ENCODE assay signal across 8 cellular contexts in genomic region chr10:79488303-79488702, GRCh38.
DNase-seq lines count a peak whose midpoint lies in the region; ATAC-seq, FAIRE-seq and TF ChIP-seq lines count a peak whose summit lies in the region.

No MANE protein-coding gene starts in this region.

- ATAC-seq in GM19467 (IDR thresholded peaks at IDR 0.05; ENCODE audit: unreplicated experiment) = no peak
- ATAC-seq in HG03469 (IDR thresholded peaks at IDR 0.05; ENCODE audit: unreplicated experiment) = no peak
- ATAC-seq in GM19351 (IDR thresholded peaks at IDR 0.05; ENCODE audit: unreplicated experiment) = no peak

- DNase-seq in AG08395 (ENCODE audit: low spot score) (peak; percentile 97), RCC 7860 (ENCODE audit: low spot score) (peak; percentile 83), fibroblast of pulmonary artery (ENCODE audit: low read depth) (peak; percentile 94)
- no peak for DNase-seq in T-helper 2 cell treated with Interferon-gamma antibody and Interleukin-4, amounts not matched to agents 5 μg/mL and 100 μg/mL, for 36 hours (ENCODE audit: low spot score)

- peaks cover 6% of the 10 kb centered on the region for H3K27me3 Mint-ChIP-seq in nephron (ENCODE audit: low read depth)
- H3K27me3 Mint-ChIP-seq in T-helper 2 cell treated with Interferon-gamma antibody and Interleukin-4, amounts not matched to agents 5 μg/mL and 100 μg/mL, for 36 hours (ENCODE audit: low read depth) = peaks cover 2% of the 10 kb centered on the region

- no peaks in the 10 kb centered on the region for H3K36me3 Mint-ChIP-seq in nephron (ENCODE audit: low read depth)
- no peaks in the 10 kb centered on the region for H3K36me3 Mint-ChIP-seq in T-helper 2 cell treated with Interferon-gamma antibody and Interleukin-4, amounts not matched to agents 5 μg/mL and 100 μg/mL, for 36 hours (ENCODE audit: low read depth)

- peak overlapping the region in 1 of 3 experiments; percentile 25 for H3K4me3 Mint-ChIP-seq in nephron
- no peak overlapping the region for H3K4me3 Mint-ChIP-seq in T-helper 2 cell treated with Interferon-gamma antibody and Interleukin-4, amounts not matched to agents 5 μg/mL and 100 μg/mL, for 36 hours

- peak; percentile 90 for FAIRE-seq in RCC 7860 (lab: Jason Lieb, UNC)

- peak overlapping the region; percentile 72 to 92 (median 83) for H3K27ac Mint-ChIP-seq in nephron
- no peak overlapping the region for H3K27ac Mint-ChIP-seq in T-helper 2 cell treated with Interferon-gamma antibody and Interleukin-4, amounts not matched to agents 5 μg/mL and 100 μg/mL, for 36 hours

- H3K4me3 ChIP-seq in fibroblast of pulmonary artery (replicated peaks; ENCODE audit: low read depth, low read length) = no peak overlapping the region

- peaks cover 60% of the 10 kb centered on the region for H3K4me1 Mint-ChIP-seq in nephron
- no peaks in the 10 kb centered on the region for H3K4me1 Mint-ChIP-seq in T-helper 2 cell treated with Interferon-gamma antibody and Interleukin-4, amounts not matched to agents 5 μg/mL and 100 μg/mL, for 36 hours (ENCODE audit: low read depth)

- H3K9me3 Mint-ChIP-seq in nephron = no peaks in the 10 kb centered on the region
- H3K9me3 Mint-ChIP-seq in T-helper 2 cell treated with Interferon-gamma antibody and Interleukin-4, amounts not matched to agents 5 μg/mL and 100 μg/mL, for 36 hours = no peaks in the 10 kb centered on the region

- TF ChIP-seq CTCF in fibroblast of pulmonary artery (IDR thresholded peaks at IDR 0.05; ENCODE audit: low read length, missing control alignments) (no peak), nephron (IDR thresholded peaks at IDR 0.05; ENCODE audit: unreplicated experiment in 3 of 3) (no peak)
